ENCODE assay signal across 8 cellular contexts in genomic region chr2:230714122-230714453, GRCh38. TPM values are rescaled to one million over a fixed set of nuclear protein-coding genes. Genes with fewer than 3 reads are reported as not detected.
A peak's percentile ranks its signal among the peaks of the same experiment; 100 is the strongest.
DNase-seq lines count a peak whose midpoint lies in the region; FAIRE-seq and TF ChIP-seq lines count a peak whose summit lies in the region.

No MANE protein-coding gene starts in this region.

- H3K36me3 ChIP-seq in BLaER1 treated with 17β-estradiol and CSF1 and Interleukin-3, amounts not matched to agents 10 nM and 100 nM = peaks cover 7 to 19% (median 9%) of the 10 kb centered on the region in 11 experiments; a peak in 16 of 22 replicates
- no peaks in the 10 kb centered on the region for H3K36me3 ChIP-seq in Peyer's patch
- H3K36me3 ChIP-seq in small intestine (ENCODE audit: control insufficient read depth in 2 of 2, insufficient read depth in 2 of 2, low read length in 2 of 2) = no peaks in the 10 kb centered on the region

- no peak for FAIRE-seq in small intestine (lab: Jason Lieb, UNC)

- peak overlapping the region; percentile 92 to 100 (median 99) for H3K4me3 ChIP-seq in BLaER1 treated with 17β-estradiol and CSF1 and Interleukin-3, amounts not matched to agents 10 nM and 100 nM
- H3K4me3 ChIP-seq in Peyer's patch (peak overlapping the region; percentile 89 to 99 (median 93)), small intestine (ENCODE audit: low read depth in 1 of 2, low read length in 2 of 2) (peak overlapping the region; percentile 98 to 99)

- peaks cover 52 to 73% (median 62%) of the 10 kb centered on the region in 10 experiments for H3K4me1 ChIP-seq in BLaER1 treated with 17β-estradiol and CSF1 and Interleukin-3, amounts not matched to agents 10 nM and 100 nM
- H3K4me1 ChIP-seq in Peyer's patch (peaks cover 0 to 43% (median 11%) of the 10 kb centered on the region in 4 donors), small intestine (ENCODE audit: control insufficient read depth in 2 of 2, insufficient read depth in 1 of 2, low read depth in 1 of 2, low read length in 1 of 2) (peaks cover 9% of the 10 kb centered on the region in 2 donors)

- peak in 1 of 2 donors; percentile 7 for TF ChIP-seq POLR2A in Peyer's patch (IDR thresholded peaks at IDR 0.05)

- H3K9me3 ChIP-seq in BLaER1 treated with 17β-estradiol and CSF1 and Interleukin-3, amounts not matched to agents 10 nM and 100 nM (replicated peaks in 1 of 11) = no peaks in the 10 kb centered on the region
- H3K9me3 ChIP-seq in Peyer's patch (no peaks in the 10 kb centered on the region), small intestine (ENCODE audit: control insufficient read depth, low read depth) (no peaks in the 10 kb centered on the region)

- H4K20me1 ChIP-seq in BLaER1 treated with 17β-estradiol and CSF1 and Interleukin-3, amounts not matched to agents 10 nM and 100 nM = peaks cover 54 to 64% (median 62%) of the 10 kb centered on the region in 11 experiments

- WGBS in small intestine, 3 donors = 0 to 2% (median 0%) methylated on average over 4 of the region's 4 CpGs

- H3K27ac ChIP-seq in BLaER1 treated with 17β-estradiol and CSF1 and Interleukin-3, amounts not matched to agents 10 nM and 100 nM = peak overlapping the region; percentile 91 to 98 (median 97)
- H3K27ac ChIP-seq in Peyer's patch (peak overlapping the region; percentile 93 to 97 (median 96)), small intestine (ENCODE audit: low read depth in 1 of 2, low read length in 1 of 2) (peak overlapping the region; percentile 98 to 99)

- DNase-seq in GM20000 (ENCODE audit: low spot score) (peak; percentile 77), Peyer's patch (no peak), astrocyte of the hippocampus (ENCODE audit: low read depth, low spot score) (peak; percentile 75), iPS-NIHi11 (ENCODE audit: low spot score) (peak; percentile 34), small intestine (peak; percentile 67), NCI-H2171 (lab: John Stamatoyannopoulos, UW) (no peak)
- no peak for DNase-seq in activated effector memory CD4-positive, alpha-beta T cell treated with anti-CD3 and anti-CD28 coated beads, Interleukin-2, amount 50 U/mL, for 16 hours

- H3K27me3 ChIP-seq in BLaER1 treated with 17β-estradiol and CSF1 and Interleukin-3, amounts not matched to agents 10 nM and 100 nM = no peaks in the 10 kb centered on the region
- H3K27me3 ChIP-seq in Peyer's patch (no peaks in the 10 kb centered on the region), small intestine (ENCODE audit: control insufficient read depth in 2 of 2, insufficient read depth in 2 of 2, low read length in 2 of 2) (no peaks in the 10 kb centered on the region)

- H3K9ac ChIP-seq in BLaER1 treated with 17β-estradiol and CSF1 and Interleukin-3, amounts not matched to agents 10 nM and 100 nM = peak overlapping the region; percentile 94 to 100 (median 99)

- peak overlapping the region; percentile 71 to 94 (median 88) for H3K4me2 ChIP-seq in BLaER1 treated with 17β-estradiol and CSF1 and Interleukin-3, amounts not matched to agents 10 nM and 100 nM

- TF ChIP-seq CTCF in GM20000 (IDR thresholded peaks at IDR 0.05; ENCODE audit: extremely low read depth, missing control alignments) (no peak), Peyer's patch (IDR thresholded peaks at IDR 0.05) (no peak)

RNA-seq across cellular contexts. Expression of gene CAB39, which starts 1.4 kb away (rescaled TPM):
- total RNA-seq in Peyer's patch = 100 to 1,000 TPM in 1 of 4 donors, 10 to 100 TPM in 3; 60.2 to 124 (median 72.2) TPM
- 10 to 100 TPM; 38.2 to 59.7 (median 53.2) TPM for polyA plus RNA-seq in small intestine

Comparison
In these comparisons a context has a peak if more than half of its experiments do, and no peak if none do; other contexts are left out.
1. DNase-seq: peak in GM20000 (single experiment), astrocyte of the hippocampus (single experiment), iPS-NIHi11 (single experiment) and small intestine (single experiment); none in Peyer's patch (0 of 3), NCI-H2171 (single experiment) and activated effector memory CD4-positive, alpha-beta T cell treated with anti-CD3 and anti-CD28 coated beads, Interleukin-2, amount 50 U/mL, for 16 hours (single experiment).
2. Peak in every context shown above with its lines, with median percentiles within 50 percentile points of each other: H3K27ac ChIP-seq and H3K4me3 ChIP-seq.